ENCODE assay signal across 1 cellular context in the genomic region with DNA sequence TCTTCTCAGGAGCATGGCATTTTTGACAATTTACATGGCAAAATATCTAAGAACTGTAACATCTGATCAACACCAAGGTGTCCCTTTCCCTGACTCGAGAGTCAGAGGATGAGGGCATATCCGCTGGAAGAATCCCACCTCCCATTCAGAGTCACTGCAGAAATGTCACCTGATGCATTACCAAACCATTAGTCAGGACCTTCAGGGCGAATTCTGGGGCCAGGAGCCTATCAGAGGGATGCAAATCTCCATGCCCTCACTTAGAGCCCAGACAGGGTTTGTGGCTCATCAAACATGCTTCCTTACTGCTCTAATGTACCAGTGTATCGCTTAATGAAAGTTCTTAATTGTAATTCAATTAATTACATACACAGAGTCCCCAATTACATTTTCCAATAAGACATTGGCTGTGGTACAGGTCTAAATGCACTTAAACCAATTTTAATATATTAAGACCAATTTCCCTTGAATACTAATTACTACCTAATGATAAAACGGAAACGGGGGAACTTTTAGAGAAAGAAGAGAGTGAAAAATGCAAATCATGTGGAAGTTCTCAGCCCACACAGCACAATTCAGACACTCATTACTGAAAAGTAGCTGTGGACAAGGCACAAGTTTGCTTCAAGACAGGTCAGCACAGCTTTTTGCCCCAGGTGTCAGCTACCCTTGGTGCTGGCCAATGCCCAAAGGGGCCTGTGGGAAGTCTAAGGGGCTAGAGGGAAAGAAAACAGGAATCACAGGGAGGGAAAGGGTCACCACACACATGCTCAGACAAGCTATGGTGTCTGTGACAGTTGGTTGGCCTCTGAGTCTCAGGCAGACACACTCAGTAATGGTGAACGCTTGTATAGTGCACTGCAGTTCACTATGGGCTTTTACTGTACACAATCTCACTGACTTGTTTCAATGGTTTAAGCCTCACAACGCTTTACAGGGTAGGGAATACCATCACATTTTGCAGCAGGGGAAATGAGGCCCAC.
TF ChIP-seq lines count a peak whose summit lies in the region.

No MANE protein-coding gene starts in this region.

TF ChIP-seq in GM23338, 12 proteins besides CTCF, POLR2A, EP300 and RAD21:
- TF ChIP-seq, protein P1, sequence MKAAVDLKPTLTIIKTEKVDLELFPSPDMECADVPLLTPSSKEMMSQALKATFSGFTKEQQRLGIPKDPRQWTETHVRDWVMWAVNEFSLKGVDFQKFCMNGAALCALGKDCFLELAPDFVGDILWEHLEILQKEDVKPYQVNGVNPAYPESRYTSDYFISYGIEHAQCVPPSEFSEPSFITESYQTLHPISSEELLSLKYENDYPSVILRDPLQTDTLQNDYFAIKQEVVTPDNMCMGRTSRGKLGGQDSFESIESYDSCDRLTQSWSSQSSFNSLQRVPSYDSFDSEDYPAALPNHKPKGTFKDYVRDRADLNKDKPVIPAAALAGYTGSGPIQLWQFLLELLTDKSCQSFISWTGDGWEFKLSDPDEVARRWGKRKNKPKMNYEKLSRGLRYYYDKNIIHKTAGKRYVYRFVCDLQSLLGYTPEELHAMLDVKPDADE (IDR thresholded peaks at IDR 0.05) = no peak
